ENCODE assay signal across 9 cellular contexts in genomic region chr16:73019456-73020362, GRCh38. TPM values are rescaled to one million over a fixed set of nuclear protein-coding genes. Genes with fewer than 3 reads are reported as not detected.
DNase-seq lines count a peak whose midpoint lies in the region; TF ChIP-seq lines count a peak whose summit lies in the region.
"Had no signal": no experiment of that assay in that cellular context is flagged by ENCODE, and none has a peak within 500 bp of the region (broad histone marks: within the 10 kb centered on the region; RNA-seq: fewer than 3 reads in every experiment).

No MANE protein-coding gene starts in this region.

- no peak overlapping the region for H3K4me3 Mint-ChIP-seq in activated T-cell treated with anti-CD3 and anti-CD28 coated beads, Interleukin-2, amount 50 U/mL, for 24 hours

- no peaks in the 10 kb centered on the region for H3K9me3 Mint-ChIP-seq in activated T-cell treated with anti-CD3 and anti-CD28 coated beads, Interleukin-2, amount 50 U/mL, for 24 hours

- TF ChIP-seq CTCF in ascending aorta (IDR thresholded peaks at IDR 0.05) (no peak), right atrium auricular region (IDR thresholded peaks at IDR 0.05) (no peak), stomach (IDR thresholded peaks at IDR 0.05) (no peak)

- H3K27ac ChIP-seq in ascending aorta (peak overlapping the region; percentile 30 to 62), right atrium auricular region (peak overlapping the region; percentile 59 to 62), stomach (peak overlapping the region; percentile 37 to 80 (median 62))
- H3K27ac ChIP-seq: epithelial cell of prostate had no signal

- TF ChIP-seq POLR2A in stomach (IDR thresholded peaks at IDR 0.05), result no peak

- no peak for TF ChIP-seq EP300 in stomach (IDR thresholded peaks at IDR 0.05)

- peaks cover 4% of the 10 kb centered on the region for H3K27me3 Mint-ChIP-seq in activated T-cell treated with anti-CD3 and anti-CD28 coated beads, Interleukin-2, amount 50 U/mL, for 24 hours

- H3K4me1 ChIP-seq in ascending aorta (peaks cover 24 to 63% of the 10 kb centered on the region in 2 donors), right atrium auricular region (peaks cover 0 to 43% of the 10 kb centered on the region in 2 donors), stomach (peaks cover 47 to 77% (median 58%) of the 10 kb centered on the region in 4 donors)

- no peaks in the 10 kb centered on the region for H3K9me3 ChIP-seq in ascending aorta
- H3K9me3 ChIP-seq in right atrium auricular region, result no peaks in the 10 kb centered on the region
- no peaks in the 10 kb centered on the region for H3K9me3 ChIP-seq in stomach

- intact Hi-C loops in ascending aorta (cut with DNase I), result loop anchor here (2.0 to 10.0 kb wide), 2 partner anchors 29 to 355 kb away; no protein-coding TSS in a partner anchor
- intact Hi-C loops in stomach (cut with DNase I; ENCODE audit: low total_unique reads), result no loop called here

- WGBS in stomach, 5 donors, result 57 to 71% (median 67%) methylated on average over 18 to 19 of the region's 19 CpGs

- H3K36me3 Mint-ChIP-seq in activated T-cell treated with anti-CD3 and anti-CD28 coated beads, Interleukin-2, amount 50 U/mL, for 24 hours (ENCODE audit: low read depth), result no peaks in the 10 kb centered on the region

- H3K4me3 ChIP-seq in ascending aorta, result peak overlapping the region; percentile 9 to 45
- no peak overlapping the region for H3K4me3 ChIP-seq in right atrium auricular region
- H3K4me3 ChIP-seq in stomach, result no peak overlapping the region

- H3K36me3 ChIP-seq in ascending aorta, result no peaks in the 10 kb centered on the region
- no peaks in the 10 kb centered on the region for H3K36me3 ChIP-seq in right atrium auricular region
- H3K36me3 ChIP-seq in stomach, result no peaks in the 10 kb centered on the region

- H3K27me3 ChIP-seq in ascending aorta (no peaks in the 10 kb centered on the region), right atrium auricular region (no peaks in the 10 kb centered on the region), stomach (no peaks in the 10 kb centered on the region)

- H3K27ac Mint-ChIP-seq in activated T-cell treated with anti-CD3 and anti-CD28 coated beads, Interleukin-2, amount 50 U/mL, for 24 hours, result no peak overlapping the region

- no peaks in the 10 kb centered on the region for H3K4me1 Mint-ChIP-seq in activated T-cell treated with anti-CD3 and anti-CD28 coated beads, Interleukin-2, amount 50 U/mL, for 24 hours (ENCODE audit: low read depth)

- DNase-seq in HT-29 (ENCODE audit: low spot score) (peak; percentile 69), ascending aorta (ENCODE audit: low spot score in 2 of 2) (peak in 1 of 2 donors; percentile 71), right atrium auricular region (ENCODE audit: low spot score) (peak; percentile 73), stomach (no peak), occipital lobe (lab: John Stamatoyannopoulos, UW) (no peak), NCI-H1694 (lab: John Stamatoyannopoulos, UW) (no peak), SW480 (ENCODE audit: low spot score) (no peak)
- no peak for DNase-seq in activated T-cell treated with anti-CD3 and anti-CD28 coated beads, Interleukin-2, amount 50 U/mL, for 24 hours

RNA-seq across cellular contexts. Expression of gene ZFHX3, which starts 28.2 kb away (rescaled TPM):
- 2.6 and 3.5 TPM in 2 replicates for total RNA-seq in HT-29 (2014; rRNA removed; shearing (Covaris generic))
- total RNA-seq in ascending aorta (34.8 TPM), right atrium auricular region (10 to 100 TPM in 1 of 2 donors, 1 to 10 TPM in 1; 9.2 to 18.9 TPM), stomach (10 to 100 TPM; 11.7 to 27.5 (median 13.6) TPM), occipital lobe (2.3 TPM)
- polyA plus RNA-seq in stomach, result 1 to 10 TPM; 1.1 to 2.1 (median 1.5) TPM

Comparison
In these comparisons a context has a peak if more than half of its experiments do, and no peak if none do; other contexts are left out.
1. DNase-seq: peak in HT-29 (single experiment) and right atrium auricular region (single experiment); none in stomach (single experiment), activated T-cell treated with anti-CD3 and anti-CD28 coated beads, Interleukin-2, amount 50 U/mL, for 24 hours (single experiment), occipital lobe (single experiment), NCI-H1694 (single experiment) and SW480 (single experiment).
2. H3K4me3 ChIP-seq: peak in ascending aorta (2 of 2); none in right atrium auricular region (0 of 2) and stomach (0 of 4).
3. Peak in every context shown above with its lines, with median percentiles within 50 percentile points of each other: H3K27ac ChIP-seq.